Comparison of ENCODE assay signal across 8 cellular contexts in the genomic region with DNA sequence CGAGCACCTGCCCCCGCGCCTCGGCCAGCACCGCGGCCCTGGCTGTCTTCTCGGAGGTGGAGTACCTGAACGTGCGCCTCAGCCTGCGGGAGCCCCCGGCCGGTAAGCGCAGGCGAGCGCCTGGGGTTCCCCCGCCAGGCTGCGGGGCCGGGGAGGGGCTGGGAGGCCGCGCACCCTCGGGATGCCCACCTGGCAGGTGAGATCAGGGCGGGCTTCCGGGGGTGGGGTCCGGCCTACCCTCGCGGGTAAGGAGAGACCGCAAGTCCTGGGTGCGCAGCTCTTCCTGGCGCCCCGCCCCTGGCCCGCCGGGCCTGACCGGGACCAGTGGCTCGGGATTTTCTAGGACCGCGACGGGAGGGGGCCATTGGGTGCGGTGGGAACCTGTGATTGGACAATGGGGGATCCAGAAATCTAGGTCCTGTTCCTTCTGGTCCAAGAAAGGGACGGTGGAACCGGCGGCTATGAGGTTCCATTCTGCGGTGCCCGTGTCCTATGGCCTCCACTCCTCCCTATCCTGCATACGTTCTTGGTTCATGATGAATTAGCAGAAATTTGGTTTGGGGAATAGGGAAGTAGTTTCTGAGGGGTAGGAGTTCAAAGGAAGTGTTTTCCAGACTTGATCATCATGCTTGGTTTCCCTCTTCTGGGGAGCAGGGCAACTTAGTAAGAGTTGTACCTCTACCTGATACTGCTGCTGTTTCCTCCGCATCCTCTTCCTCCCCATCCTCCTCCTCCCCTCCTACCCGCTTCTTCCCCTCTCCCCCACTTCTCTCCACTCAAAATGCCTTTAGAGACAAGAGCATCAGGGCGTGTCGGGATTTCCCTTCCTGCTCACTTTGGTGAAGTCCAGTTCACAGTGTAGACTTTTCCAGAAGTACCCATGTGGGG. TPM values are rescaled to one million over a fixed set of nuclear protein-coding genes. Genes with fewer than 3 reads are reported as not detected.
DNase-seq lines count a peak whose midpoint lies in the region; ATAC-seq and TF ChIP-seq lines count a peak whose summit lies in the region.

No MANE protein-coding gene starts in this region.

- WGBS in HUES64 = 8% methylated on average over 48 of the region's 48 CpGs

- H3F3A ChIP-seq in neural progenitor cell (ENCODE audit: low read depth) = no peaks in the 10 kb centered on the region

- CTCF ChIA-PET in GM10248 (lab: Yijun Ruan, JAX) = no interaction called here

- no peaks in the 10 kb centered on the region for H3K4me1 ChIP-seq in HUES64 (ENCODE audit: insufficient read depth, low read length)
- peaks cover 7% of the 10 kb centered on the region for H3K4me1 ChIP-seq in neural progenitor cell

- no peaks in the 10 kb centered on the region for H4K20me1 ChIP-seq in neural progenitor cell (ENCODE audit: low read depth)

- peak in 1 of 2 donors; percentile 1 for ATAC-seq in activated T-cell treated with anti-CD3 and anti-CD28 coated beads, Interleukin-2, amount 50 U/mL, for 72 hours (replicated peaks in 1 of 2)
- ATAC-seq in GM21360 (IDR thresholded peaks at IDR 0.05; ENCODE audit: unreplicated experiment) = no peak

- H2AFZ ChIP-seq in neural progenitor cell (replicated peaks) = peak overlapping the region; percentile 86

- H3K4me1 Mint-ChIP-seq in activated T-cell treated with anti-CD3 and anti-CD28 coated beads, Interleukin-2, amount 50 U/mL, for 72 hours (ENCODE audit: low read depth) = peaks cover 21% of the 10 kb centered on the region
- H3K4me1 Mint-ChIP-seq in neural progenitor cell = peaks cover 33% of the 10 kb centered on the region

- no peaks in the 10 kb centered on the region for H3K9me3 ChIP-seq in HUES64 (ENCODE audit: insufficient read depth, low read depth, low read length)
- no peaks in the 10 kb centered on the region for H3K9me3 ChIP-seq in neural progenitor cell (ENCODE audit: low read depth)

- peaks cover 5% of the 10 kb centered on the region for H3K27me3 Mint-ChIP-seq in activated T-cell treated with anti-CD3 and anti-CD28 coated beads, Interleukin-2, amount 50 U/mL, for 72 hours (ENCODE audit: low read depth)
- peaks cover 3% of the 10 kb centered on the region for H3K27me3 Mint-ChIP-seq in neural progenitor cell (ENCODE audit: insufficient read depth, low read depth)

- POLR2A ChIA-PET in GM10248 (lab: Yijun Ruan, JAX) = no interaction called here

- peaks cover 3% of the 10 kb centered on the region; the same call in 1 of the 2 replicates for H3K27me3 ChIP-seq in HUES64 (ENCODE audit: insufficient read depth, low read length)
- H3K27me3 ChIP-seq in neural progenitor cell = peaks cover 30% of the 10 kb centered on the region

- DNase-seq in activated T-cell treated with anti-CD3 and anti-CD28 coated beads, Interleukin-2, amount 50 U/mL, for 72 hours = peak; percentile 10 to 13
- peak; percentile 25 for DNase-seq in globus pallidus (ENCODE audit: low spot score)
- peak; percentile 43 for DNase-seq in neural progenitor cell (ENCODE audit: low spot score)
- DNase-seq in GM10248 (ENCODE audit: extremely low spot score) = no peak
- DNase-seq in NCI-H2107 treated with DMSO at 0.1 percent for 48 hours (lab: John Stamatoyannopoulos, UW; ENCODE audit: unreplicated experiment) = no peak

- H3K4me3 ChIP-seq in HUES64 (ENCODE audit: low read length) = peak overlapping the region; percentile 69
- H3K4me3 ChIP-seq in neural progenitor cell = peak overlapping the region; percentile 72

- H3K9ac ChIP-seq in HUES64 (ENCODE audit: low read depth, low read length) (peak overlapping the region; percentile 38), neural progenitor cell (no peak overlapping the region)

- peak overlapping the region; percentile 71 for H3K27ac ChIP-seq in C4-2B
- H3K27ac ChIP-seq in HUES64 (ENCODE audit: low read depth, low read length) = no peak overlapping the region
- no peak overlapping the region for H3K27ac ChIP-seq in neural progenitor cell

- no peaks in the 10 kb centered on the region for H3K9me3 Mint-ChIP-seq in activated T-cell treated with anti-CD3 and anti-CD28 coated beads, Interleukin-2, amount 50 U/mL, for 72 hours
- no peaks in the 10 kb centered on the region for H3K9me3 Mint-ChIP-seq in neural progenitor cell

- no peak overlapping the region for H3K27ac Mint-ChIP-seq in activated T-cell treated with anti-CD3 and anti-CD28 coated beads, Interleukin-2, amount 50 U/mL, for 72 hours
- H3K27ac Mint-ChIP-seq in neural progenitor cell = peak overlapping the region; percentile 21

- H3K4me2 ChIP-seq in neural progenitor cell = peak overlapping the region; percentile 82

- no peaks in the 10 kb centered on the region for H3K79me2 ChIP-seq in neural progenitor cell (ENCODE audit: low read depth)

- TF ChIP-seq CTCF in C4-2B (conservative IDR thresholded peaks at IDR 0.05) (no peak), neural progenitor cell (IDR thresholded peaks at IDR 0.05) (no peak), GM10248 (IDR thresholded peaks at IDR 0.05; ENCODE audit: control extremely low read depth, extremely low read depth, low read depth, missing control alignments) (no peak)

- H3K4me3 Mint-ChIP-seq in activated T-cell treated with anti-CD3 and anti-CD28 coated beads, Interleukin-2, amount 50 U/mL, for 72 hours = peak overlapping the region; percentile 77 to 87
- H3K4me3 Mint-ChIP-seq in neural progenitor cell = peak overlapping the region; percentile 91

- peaks cover 4% of the 10 kb centered on the region; the same call in 1 of the 2 replicates for H3K36me3 ChIP-seq in HUES64 (ENCODE audit: insufficient read depth, low read length)
- H3K36me3 ChIP-seq in neural progenitor cell = no peaks in the 10 kb centered on the region

- H3K36me3 Mint-ChIP-seq in activated T-cell treated with anti-CD3 and anti-CD28 coated beads, Interleukin-2, amount 50 U/mL, for 72 hours (ENCODE audit: insufficient read depth in 2 of 2) = no peaks in the 10 kb centered on the region
- peaks cover 15% of the 10 kb centered on the region for H3K36me3 Mint-ChIP-seq in neural progenitor cell

RNA-seq across cellular contexts. Expression of a gene that starts 0.8 kb away (rescaled TPM):
- 1.6 TPM for polyA plus RNA-seq in HUES64 (2013, experiment 1 of 2)
- polyA plus RNA-seq in HUES64 (2013, experiment 2 of 2) = 3.8 TPM
- total RNA-seq in activated T-cell treated with anti-CD3 and anti-CD28 coated beads, Interleukin-2, amount 50 U/mL, for 72 hours = 1 to 10 TPM; 1.5 to 1.8 TPM
- total RNA-seq in neural progenitor cell (ENCODE audit: low replicate concordance) = 19.9 and 28.2 TPM in 2 replicates

Comparison
In these comparisons a context has a peak if more than half of its experiments do, and no peak if none do; other contexts are left out.
1. DNase-seq: peak in activated T-cell treated with anti-CD3 and anti-CD28 coated beads, Interleukin-2, amount 50 U/mL, for 72 hours (2 of 2), globus pallidus (single experiment) and neural progenitor cell (single experiment); none in GM10248 (single experiment) and NCI-H2107 treated with DMSO at 0.1 percent for 48 hours (single experiment).